Comparison of ENCODE assay signal across 25 cellular contexts in the genomic region with DNA sequence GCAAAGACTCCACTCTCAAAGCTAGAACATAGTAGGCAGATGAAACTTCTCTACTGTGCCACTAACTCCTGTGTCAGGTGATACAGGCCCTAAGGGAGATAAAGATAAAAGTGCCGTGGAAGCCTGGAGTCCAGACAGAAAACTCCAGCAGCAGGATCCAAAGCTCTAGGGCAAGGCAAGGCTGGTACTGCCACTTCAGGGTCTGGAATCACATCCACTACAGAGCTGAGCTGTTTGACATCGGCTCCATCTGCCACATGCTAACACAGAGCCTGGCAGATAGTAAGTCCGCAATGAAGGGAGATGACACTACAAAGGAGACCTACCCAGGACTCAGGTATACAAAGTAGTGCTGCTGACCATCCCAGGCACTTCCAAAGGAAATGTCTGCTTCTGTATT.
"Had no signal": no experiment of that assay in that cellular context is flagged by ENCODE, and none has a peak within 500 bp of the region (broad histone marks: within the 10 kb centered on the region; RNA-seq: fewer than 3 reads in every experiment).

No MANE protein-coding gene starts in this region.

- ATAC-seq: activated CD4-positive, alpha-beta T cell treated with anti-CD3 and anti-CD28 coated beads for 36 hours; activated CD8-positive, alpha-beta memory T cell treated with anti-CD3 and anti-CD28 coated beads, Interleukin-2, amount 10 ng/mL, durations not matched to agents 7 days and 5 days; activated CD8-positive, alpha-beta T cell treated with anti-CD3 and anti-CD28 coated beads, Interleukin-2, amount 10 ng/mL, durations not matched to agents 7 days and 5 days; gastroesophageal sphincter; lower lobe of right lung; right lobe of liver; stimulated activated effector memory CD8-positive, alpha-beta T cell treated with anti-CD3 and anti-CD28 coated beads, Interleukin-12 subunit alpha, Interleukin-12 subunit beta, amount 100 ng/mL, for 72 hours; stimulated activated naive CD8-positive, alpha-beta T cell treated with anti-CD3 and anti-CD28 coated beads, Interleukin-15, amount 100 ng/mL, for 72 hours had no signal

- H3K27ac Mint-ChIP-seq: activated CD4-positive, alpha-beta T cell treated with anti-CD3 and anti-CD28 coated beads for 36 hours; activated CD8-positive, alpha-beta memory T cell treated with anti-CD3 and anti-CD28 coated beads, Interleukin-2, amount 10 ng/mL, durations not matched to agents 7 days and 5 days; activated CD8-positive, alpha-beta T cell treated with anti-CD3 and anti-CD28 coated beads, Interleukin-2, amount 10 ng/mL, durations not matched to agents 7 days and 5 days; neural progenitor cell; stimulated activated effector memory CD8-positive, alpha-beta T cell treated with anti-CD3 and anti-CD28 coated beads, Interleukin-12 subunit alpha, Interleukin-12 subunit beta, amount 100 ng/mL, for 72 hours; stimulated activated naive CD8-positive, alpha-beta T cell treated with anti-CD3 and anti-CD28 coated beads, Interleukin-15, amount 100 ng/mL, for 72 hours had no signal

- H3K9me3 Mint-ChIP-seq: immature natural killer cell; natural killer cell; neural progenitor cell; stimulated activated effector memory CD8-positive, alpha-beta T cell treated with anti-CD3 and anti-CD28 coated beads, Interleukin-12 subunit alpha, Interleukin-12 subunit beta, amount 100 ng/mL, for 72 hours; stimulated activated naive CD8-positive, alpha-beta T cell treated with anti-CD3 and anti-CD28 coated beads, Interleukin-15, amount 100 ng/mL, for 72 hours had no signal

- DNase-seq: activated CD4-positive, alpha-beta T cell treated with anti-CD3 and anti-CD28 coated beads for 36 hours; activated CD4-positive, CD25-positive, alpha-beta regulatory T cell; activated CD8-positive, alpha-beta memory T cell treated with anti-CD3 and anti-CD28 coated beads, Interleukin-2, amount 10 ng/mL, durations not matched to agents 7 days and 5 days; activated CD8-positive, alpha-beta T cell treated with anti-CD3 and anti-CD28 coated beads, Interleukin-2, amount 10 ng/mL, durations not matched to agents 7 days and 5 days; activated effector memory CD4-positive, alpha-beta T cell treated with anti-CD3 and anti-CD28 coated beads, Interleukin-2, amount 50 U/mL, for 16 hours; activated naive CD4-positive, alpha-beta T cell treated with anti-CD3 and anti-CD28 coated beads, Interleukin-2, amount 50 U/mL, for 16 hours; cerebellar nuclear complex; hypothalamus; immature natural killer cell; kidney; lower lobe of right lung; mesenchymal stem cell; natural killer cell; occipital lobe; posterior cingulate gyrus; right lobe of liver; stimulated activated CD4-positive, alpha-beta T cell treated with anti-CD3 and anti-CD28 coated beads, Interleukin-12 subunit alpha, Interleukin-12 subunit beta, amount 100 ng/mL, for 4 hours; stimulated activated CD4-positive, alpha-beta T cell treated with anti-CD3 and anti-CD28 coated beads, Interleukin-4, amount 100 ng/mL, for 1 hour; stimulated activated naive CD8-positive, alpha-beta T cell treated with anti-CD3 and anti-CD28 coated beads, Interleukin-15, amount 100 ng/mL, for 72 hours; substantia nigra; T-helper 1 cell; upper lobe of left lung had no signal

- H3K27me3 Mint-ChIP-seq: activated CD4-positive, alpha-beta T cell treated with anti-CD3 and anti-CD28 coated beads for 36 hours; activated CD8-positive, alpha-beta memory T cell treated with anti-CD3 and anti-CD28 coated beads, Interleukin-2, amount 10 ng/mL, durations not matched to agents 7 days and 5 days; stimulated activated naive CD8-positive, alpha-beta T cell treated with anti-CD3 and anti-CD28 coated beads, Interleukin-15, amount 100 ng/mL, for 72 hours had no signal

- H3K4me3 Mint-ChIP-seq: activated CD4-positive, alpha-beta T cell treated with anti-CD3 and anti-CD28 coated beads for 36 hours; activated CD8-positive, alpha-beta memory T cell treated with anti-CD3 and anti-CD28 coated beads, Interleukin-2, amount 10 ng/mL, durations not matched to agents 7 days and 5 days; activated CD8-positive, alpha-beta T cell treated with anti-CD3 and anti-CD28 coated beads, Interleukin-2, amount 10 ng/mL, durations not matched to agents 7 days and 5 days; immature natural killer cell; natural killer cell; neural progenitor cell; stimulated activated effector memory CD8-positive, alpha-beta T cell treated with anti-CD3 and anti-CD28 coated beads, Interleukin-12 subunit alpha, Interleukin-12 subunit beta, amount 100 ng/mL, for 72 hours; stimulated activated naive CD8-positive, alpha-beta T cell treated with anti-CD3 and anti-CD28 coated beads, Interleukin-15, amount 100 ng/mL, for 72 hours had no signal
